Comparison of ENCODE assay signal across 8 cellular contexts in the genomic region with DNA sequence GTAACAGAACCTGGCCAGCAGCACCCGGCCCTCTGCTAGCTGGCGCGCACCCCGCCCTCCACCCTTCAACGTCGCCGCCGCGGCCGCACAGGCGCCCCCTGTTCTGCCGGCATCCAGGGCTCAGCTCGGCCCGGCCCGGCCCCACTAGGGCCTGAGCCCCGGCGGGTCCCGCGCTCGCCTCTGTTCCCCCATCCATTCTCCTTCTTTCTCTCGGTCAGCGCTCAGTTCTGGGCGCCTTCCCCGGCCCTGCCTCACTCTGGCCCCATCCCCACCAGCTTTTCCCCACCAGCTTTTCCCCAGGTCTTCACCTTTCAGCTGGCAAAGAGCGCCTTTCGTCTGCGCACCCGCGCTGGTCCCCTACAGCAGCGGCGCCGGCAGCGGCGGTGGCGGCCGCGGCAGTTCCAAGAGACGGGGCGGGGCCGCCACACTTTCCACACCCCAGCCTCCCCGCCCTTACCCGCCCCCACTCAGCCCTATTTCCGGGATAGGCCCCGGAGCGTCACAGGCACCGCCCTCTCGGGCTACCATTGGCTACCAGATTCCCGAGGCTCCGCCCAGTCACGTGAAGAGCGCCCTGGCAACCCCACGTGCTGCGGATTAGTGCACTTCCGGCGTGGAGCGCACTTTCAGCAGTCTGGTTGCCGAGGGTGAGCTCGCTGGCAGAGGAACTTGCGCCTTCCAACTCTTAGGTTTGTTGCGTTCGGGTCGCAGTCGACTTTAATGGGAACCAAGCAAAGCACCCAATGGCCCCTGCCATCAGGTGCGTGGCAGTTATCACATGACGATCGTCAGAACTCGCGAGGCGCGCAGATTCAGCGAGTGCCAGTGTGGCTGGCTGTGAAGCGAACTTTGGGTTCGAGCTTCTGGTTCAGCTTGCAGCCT.
A peak's percentile ranks its signal among the peaks of the same experiment; 100 is the strongest.
DNase-seq lines count a peak whose midpoint lies in the region.

Gene EIF5A2, minus strand, starts transcription at position 403 of the 882 bp plus-strand sequence. CDS start 831 bp downstream, outside the sequence.

- DNase-seq in EL (peak; percentile 95), GOT3 (lab: John Stamatoyannopoulos, UW) (peak; percentile 89), Kasumi-1 (lab: John Stamatoyannopoulos, UW) (peak; percentile 96 to 97), SHP77 (lab: John Stamatoyannopoulos, UW) (peak; percentile 61 to 71), foreskin melanocyte (peak; percentile 93)
- peak; percentile 97 for DNase-seq in activated effector memory CD4-positive, alpha-beta T cell treated with anti-CD3 and anti-CD28 coated beads, Interleukin-2, amount 50 U/mL, for 16 hours

- peak within 1 kb of the TSS; percentile 91 for H2AFZ ChIP-seq in neuron (ENCODE audit: low read depth, low read length)

- H3K9me3 ChIP-seq in neuron (ENCODE audit: low read length) (peaks cover 6% of the 10 kb centered on the region), stomach smooth muscle (ENCODE audit: control insufficient read depth in 2 of 2, low read length in 2 of 2) (peaks cover 0 to 18% of the 10 kb centered on the region in 2 donors)

- H3K4me1 ChIP-seq in neuron (ENCODE audit: insufficient read depth, low read length) (peaks cover 14% of the 10 kb centered on the region), stomach smooth muscle (ENCODE audit: control insufficient read depth, insufficient read depth, low read length) (peaks cover 6% of the 10 kb centered on the region)

- H3K27me3 ChIP-seq in neuron (ENCODE audit: insufficient read depth, low read length): no peaks in the 10 kb centered on the region
- no peaks in the 10 kb centered on the region for H3K27me3 ChIP-seq in stomach smooth muscle (ENCODE audit: control insufficient read depth in 1 of 2, insufficient read depth in 2 of 2, low read length in 2 of 2)

- H3K4me3 ChIP-seq in neuron (ENCODE audit: low read length) (peak within 1 kb of the TSS; percentile 89), stomach smooth muscle (ENCODE audit: low read length in 2 of 2) (peak within 1 kb of the TSS; percentile 65 to 82)

- H3K27ac ChIP-seq in stomach smooth muscle (ENCODE audit: low read length): peak within 1 kb of the TSS; percentile 37

- peak within 1 kb of the TSS; percentile 56 to 62 for H3K9ac ChIP-seq in stomach smooth muscle (ENCODE audit: low read length in 2 of 2)

- H3K36me3 ChIP-seq in neuron (ENCODE audit: insufficient read depth, low read length) (no peaks in the 10 kb centered on the region), stomach smooth muscle (ENCODE audit: control insufficient read depth in 2 of 2, insufficient read depth in 2 of 2, low read length in 2 of 2) (no peaks in the 10 kb centered on the region)

Comparison
In these comparisons a context has a peak if more than half of its experiments do, and no peak if none do; other contexts are left out.
1. Peak in every context shown above with its lines: DNase-seq, H3K4me3 ChIP-seq and H3K27ac ChIP-seq.